Comparison of ENCODE assay signal across 17 cellular contexts in genomic region chr6:110979565-110980096, GRCh38. TPM values are rescaled to one million over a fixed set of nuclear protein-coding genes. Genes with fewer than 3 reads are reported as not detected.
DNase-seq lines count a peak whose midpoint lies in the region; ATAC-seq and TF ChIP-seq lines count a peak whose summit lies in the region.
"Had no signal": no experiment of that assay in that cellular context is flagged by ENCODE, and none has a peak within 500 bp of the region (broad histone marks: within the 10 kb centered on the region; RNA-seq: fewer than 3 reads in every experiment).

No MANE protein-coding gene starts in this region.

- in situ Hi-C loops in Caki2 (cut with HindIII; ENCODE audit: low pct_unique_long_range_greater_than_20kb, low sequenced_read_pairs), result no loop called here

- H2AFZ ChIP-seq in neural progenitor cell (replicated peaks), result no peak overlapping the region

- H3F3A ChIP-seq in neural progenitor cell (ENCODE audit: low read depth), result peaks cover 16% of the 10 kb centered on the region

- H3K9me3 ChIP-seq in neural progenitor cell (ENCODE audit: low read depth), result no peaks in the 10 kb centered on the region
- H3K9me3 ChIP-seq: MG63 had no signal

- H3K9me3 Mint-ChIP-seq in activated T-cell treated with anti-CD3 and anti-CD28 coated beads, Interleukin-2, amount 50 U/mL, for 24 hours, result no peaks in the 10 kb centered on the region
- no peaks in the 10 kb centered on the region for H3K9me3 Mint-ChIP-seq in effector memory CD8-positive, alpha-beta T cell
- H3K9me3 Mint-ChIP-seq in neural progenitor cell, result peaks cover 23% of the 10 kb centered on the region

- no peaks in the 10 kb centered on the region for H3K4me1 ChIP-seq in neural progenitor cell

- no peak for DNase-seq in activated T-cell treated with anti-CD3 and anti-CD28 coated beads, Interleukin-2, amount 50 U/mL, for 24 hours
- no peak for DNase-seq in activated T-cell treated with anti-CD3 and anti-CD28 coated beads, Interleukin-2, amount 50 U/mL, for 1 hour
- DNase-seq in Caki2 (ENCODE audit: low read depth) (peak; percentile 83), neural progenitor cell (ENCODE audit: low spot score) (no peak)
- DNase-seq in effector memory CD8-positive, alpha-beta T cell, result peak in 1 of 3 experiments; percentile 8
- DNase-seq: DMS79, MG63, NCI-H1105 treated with DMSO at 0.1 percent for 48 hours, NCI-H187, NCI-H748 treated with DMSO at 0.1 percent for 48 hours, PC-3 had no signal

- H3K4me1 Mint-ChIP-seq in activated T-cell treated with anti-CD3 and anti-CD28 coated beads, Interleukin-2, amount 50 U/mL, for 24 hours (ENCODE audit: low read depth), result peaks cover 44% of the 10 kb centered on the region
- peaks cover 25 to 36% of the 10 kb centered on the region in 2 donors for H3K4me1 Mint-ChIP-seq in effector memory CD8-positive, alpha-beta T cell (ENCODE audit: low read depth in 2 of 2)
- H3K4me1 Mint-ChIP-seq in neural progenitor cell, result peaks cover 16% of the 10 kb centered on the region

- no peaks in the 10 kb centered on the region for H3K27me3 Mint-ChIP-seq in activated T-cell treated with anti-CD3 and anti-CD28 coated beads, Interleukin-2, amount 50 U/mL, for 24 hours
- no peaks in the 10 kb centered on the region for H3K27me3 Mint-ChIP-seq in effector memory CD8-positive, alpha-beta T cell
- H3K27me3 Mint-ChIP-seq in neural progenitor cell (ENCODE audit: insufficient read depth, low read depth), result peaks cover 2% of the 10 kb centered on the region

- peaks cover 62% of the 10 kb centered on the region for H3K36me3 Mint-ChIP-seq in activated T-cell treated with anti-CD3 and anti-CD28 coated beads, Interleukin-2, amount 50 U/mL, for 24 hours (ENCODE audit: low read depth)
- peaks cover 32% of the 10 kb centered on the region for H3K36me3 Mint-ChIP-seq in effector memory CD8-positive, alpha-beta T cell (ENCODE audit: insufficient read depth)
- peaks cover 27% of the 10 kb centered on the region for H3K36me3 Mint-ChIP-seq in neural progenitor cell

- H3K4me2 ChIP-seq in neural progenitor cell, result no peak overlapping the region
- H3K4me2 ChIP-seq: KMS-11 had no signal

- H3K27ac ChIP-seq in neural progenitor cell, result no peak overlapping the region
- H3K27ac ChIP-seq: C4-2B, KMS-11 had no signal

- no peak overlapping the region for H3K27ac Mint-ChIP-seq in activated T-cell treated with anti-CD3 and anti-CD28 coated beads, Interleukin-2, amount 50 U/mL, for 24 hours
- H3K27ac Mint-ChIP-seq in effector memory CD8-positive, alpha-beta T cell, result peak overlapping the region in 1 of 2 donors; percentile 99
- no peak overlapping the region for H3K27ac Mint-ChIP-seq in neural progenitor cell

- no peak overlapping the region for H3K9ac ChIP-seq in neural progenitor cell
- H3K9ac ChIP-seq: KMS-11 had no signal

- no peaks in the 10 kb centered on the region for H3K27me3 ChIP-seq in neural progenitor cell
- H3K27me3 ChIP-seq: MG63 had no signal

- H4K20me1 ChIP-seq in neural progenitor cell (ENCODE audit: low read depth), result no peaks in the 10 kb centered on the region

- peak overlapping the region; percentile 7 for H3K4me3 Mint-ChIP-seq in activated T-cell treated with anti-CD3 and anti-CD28 coated beads, Interleukin-2, amount 50 U/mL, for 24 hours
- H3K4me3 Mint-ChIP-seq in effector memory CD8-positive, alpha-beta T cell, result peak overlapping the region; percentile 99
- peak overlapping the region; percentile 35 for H3K4me3 Mint-ChIP-seq in neural progenitor cell

- ATAC-seq in effector memory CD8-positive, alpha-beta T cell (replicated peaks), result no peak
- ATAC-seq in GM21526 (IDR thresholded peaks at IDR 0.05; ENCODE audit: low FRiP score, unreplicated experiment) (no peak), GM21367 (IDR thresholded peaks at IDR 0.05; ENCODE audit: unreplicated experiment) (no peak), HG03175 (IDR thresholded peaks at IDR 0.05; ENCODE audit: unreplicated experiment) (no peak)
- ATAC-seq: GM12878, PC-3 had no signal

- H3K4me3 ChIP-seq in neural progenitor cell, result no peak overlapping the region
- H3K4me3 ChIP-seq: GM12878, MG63 had no signal

- peaks cover 28% of the 10 kb centered on the region for H3K79me2 ChIP-seq in neural progenitor cell (ENCODE audit: low read depth)

- no peak for TF ChIP-seq CTCF in neural progenitor cell (IDR thresholded peaks at IDR 0.05)

- H3K36me3 ChIP-seq in neural progenitor cell, result peaks cover 4% of the 10 kb centered on the region

RNA-seq across cellular contexts. Expression of gene RPF2, which starts 2.2 kb away (rescaled TPM):
- total RNA-seq in Caki2 (2014; rRNA removed; shearing (Covaris generic); ENCODE audit: low replicate concordance), result 26.4 and 37.1 TPM in 2 replicates
- 27.3 and 51.9 TPM in 2 replicates for total RNA-seq in neural progenitor cell (ENCODE audit: low replicate concordance)

RNA-seq across cellular contexts. Expression of gene GTF3C6, which starts 21.1 kb away (rescaled TPM):
- total RNA-seq in Caki2 (2014; rRNA removed; shearing (Covaris generic); ENCODE audit: low replicate concordance), result 14.7 and 40.3 TPM in 2 replicates
- 47.0 and 105 TPM in 2 replicates for total RNA-seq in neural progenitor cell (ENCODE audit: low replicate concordance)

Comparison
In these comparisons a context has a peak if more than half of its experiments do, and no peak if none do; other contexts are left out.
1. H3K4me3 Mint-ChIP-seq: peak in every context shown above with its lines; median percentile 99 in effector memory CD8-positive, alpha-beta T cell; 35 in neural progenitor cell; 7 in activated T-cell treated with anti-CD3 and anti-CD28 coated beads, Interleukin-2, amount 50 U/mL, for 24 hours.